ENCODE assay signal across 8 cellular contexts in genomic region chr11:72039108-72039850, GRCh38. TPM values are rescaled to one million over a fixed set of nuclear protein-coding genes. Genes with fewer than 3 reads are reported as not detected.
DNase-seq lines count a peak whose midpoint lies in the region; ATAC-seq and TF ChIP-seq lines count a peak whose summit lies in the region.

No MANE protein-coding gene starts in this region.

- H3K4me1 ChIP-seq in HEK293 (ENCODE audit: control insufficient read depth, insufficient read depth, low read length) (peaks cover 22% of the 10 kb centered on the region), stomach (peaks cover 45 to 92% (median 68%) of the 10 kb centered on the region in 4 donors)

- intact Hi-C loops in stomach (cut with DNase I; ENCODE audit: low total_unique reads): no loop called here

- WGBS in stomach, 5 donors: 10 to 20% (median 13%) methylated on average over 5 of the region's 5 CpGs

- H3K27ac ChIP-seq in HEK293 (ENCODE audit: extremely low read depth, low read depth, low read length): 0 out of 2 replicates have a peak overlapping the region, but pooled peaks have one; percentile 28
- H3K27ac ChIP-seq in stomach: peak overlapping the region; percentile 95 to 97 (median 95)

- H3K4me3 ChIP-seq in HEK293 (ENCODE audit: low read depth, low read length): peak overlapping the region; percentile 59
- H3K4me3 ChIP-seq in WI38 (ENCODE audit: low read depth, low read length): peak overlapping the region; percentile 79
- peak overlapping the region; percentile 47 to 62 (median 58) for H3K4me3 ChIP-seq in stomach

- peaks cover 3 to 11% of the 10 kb centered on the region in 2 experiments; a peak in 2 of 3 replicates for H3K36me3 ChIP-seq in HEK293 (ENCODE audit: control insufficient read depth in 2 of 2, insufficient read depth in 1 of 2, low read length in 2 of 2)
- peaks cover 15 to 17% (median 16%) of the 10 kb centered on the region in 4 donors for H3K36me3 ChIP-seq in stomach

- CTCF ChIA-PET in HEK293 (lab: Yijun Ruan, JAX): interaction anchor here (1.0 to 2.2 kb wide), 6 partner anchors 9 to 145 kb away, joined by 3 to 14 read pairs (median 5); no protein-coding TSS in a partner anchor

- DNase-seq in inferior parietal cortex (ENCODE audit: extremely low spot score): peak; percentile 27
- peak; percentile 73 for DNase-seq in stomach
- no peak for DNase-seq in ecto neural progenitor cell (ENCODE audit: low spot score)
- DNase-seq in kidney tubule cell (ENCODE audit: low spot score): no peak

- no peaks in the 10 kb centered on the region for H3K27me3 ChIP-seq in stomach

- H3K9me3 ChIP-seq in HEK293 (ENCODE audit: control insufficient read depth, insufficient read depth, low read depth, low read length) (no peaks in the 10 kb centered on the region), stomach (no peaks in the 10 kb centered on the region)

- ATAC-seq in HG03025 (IDR thresholded peaks at IDR 0.05; ENCODE audit: low FRiP score, unreplicated experiment) (no peak), GM21717 (IDR thresholded peaks at IDR 0.05; ENCODE audit: unreplicated experiment) (no peak)

- TF ChIP-seq CTCF in HEK293 (tag by site-specific recombination; IDR thresholded peaks at IDR 0.05) (no peak), WI38 (IDR thresholded peaks at IDR 0.05; ENCODE audit: low read depth, low read length) (no peak), stomach (IDR thresholded peaks at IDR 0.05) (no peak)

- POLR2A ChIA-PET in HEK293 (lab: Yijun Ruan, JAX): interaction anchor here (0.5 to 1.7 kb wide), 3 partner anchors 40 to 67 kb away, joined by 3 to 8 read pairs (median 4); no protein-coding TSS in a partner anchor

- TF ChIP-seq EP300 in stomach (IDR thresholded peaks at IDR 0.05): no peak

- TF ChIP-seq POLR2A in stomach (IDR thresholded peaks at IDR 0.05): no peak

TF ChIP-seq in HEK293, 187 proteins besides CTCF, POLR2A, EP300 and RAD21:
- TF ChIP-seq, protein P1, sequence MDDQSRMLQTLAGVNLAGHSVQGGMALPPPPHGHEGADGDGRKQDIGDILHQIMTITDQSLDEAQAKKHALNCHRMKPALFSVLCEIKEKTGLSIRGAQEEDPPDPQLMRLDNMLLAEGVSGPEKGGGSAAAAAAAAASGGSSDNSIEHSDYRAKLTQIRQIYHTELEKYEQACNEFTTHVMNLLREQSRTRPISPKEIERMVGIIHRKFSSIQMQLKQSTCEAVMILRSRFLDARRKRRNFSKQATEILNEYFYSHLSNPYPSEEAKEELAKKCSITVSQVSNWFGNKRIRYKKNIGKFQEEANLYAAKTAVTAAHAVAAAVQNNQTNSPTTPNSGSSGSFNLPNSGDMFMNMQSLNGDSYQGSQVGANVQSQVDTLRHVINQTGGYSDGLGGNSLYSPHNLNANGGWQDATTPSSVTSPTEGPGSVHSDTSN (CRISPR knock-in tag; IDR thresholded peaks at IDR 0.05): no peak
- TF ChIP-seq ZNF223 (tag by site-specific recombination; IDR thresholded peaks at IDR 0.05) (peak; percentile 33; the same call in 1 of the 2 replicates), ZFP69B (tag by site-specific recombination; IDR thresholded peaks at IDR 0.05) (no peak), ZNF335 (tag by site-specific recombination; conservative IDR thresholded peaks at IDR 0.05) (0 out of 2 replicates have a peak, but pooled peaks have one; percentile 37), ZBTB20 (tag by site-specific recombination; IDR thresholded peaks at IDR 0.05) (no peak), ZFHX2 (tag by site-specific recombination; conservative IDR thresholded peaks at IDR 0.05) (0 out of 2 replicates have a peak, but pooled peaks have one; percentile 7), ZSCAN23 (tag by site-specific recombination; IDR thresholded peaks at IDR 0.05) (no peak)

RNA-seq across cellular contexts. Expression of gene IL18BP, which starts 40.6 kb away (rescaled TPM):
- total RNA-seq in stomach: 10 to 100 TPM in 3 of 5 donors, 1 to 10 TPM in 2; 2.7 to 14.8 (median 11.7) TPM
- polyA plus RNA-seq in stomach: 1 to 10 TPM; 2.0 to 6.2 (median 3.8) TPM

RNA-seq across cellular contexts. Expression of gene NUMA1, which starts 41.1 kb away (rescaled TPM):
- 100 to 1,000 TPM; 161 to 619 (median 285) TPM for total RNA-seq in stomach
- 100 to 1,000 TPM in 1 of 3 donors, 10 to 100 TPM in 2; 84.2 to 115 (median 92.1) TPM for polyA plus RNA-seq in stomach

RNA-seq across cellular contexts. Expression of gene LRRC51, which starts 41.4 kb away (rescaled TPM):
- total RNA-seq in stomach: 1 to 10 TPM in 2 of 5 donors, not detected in 3; 2.0 to 4.8 TPM
- polyA plus RNA-seq in stomach: 1 to 10 TPM; 5.8 to 7.9 (median 6.8) TPM

Comparison
In these comparisons a context has a peak if more than half of its experiments do, and no peak if none do; other contexts are left out.
1. DNase-seq: peak in inferior parietal cortex (single experiment) and stomach (single experiment); none in ecto neural progenitor cell (single experiment) and kidney tubule cell (single experiment).
2. Peak in every context shown above with its lines, with median percentiles within 50 percentile points of each other: H3K4me3 ChIP-seq.